In the genomic region with DNA sequence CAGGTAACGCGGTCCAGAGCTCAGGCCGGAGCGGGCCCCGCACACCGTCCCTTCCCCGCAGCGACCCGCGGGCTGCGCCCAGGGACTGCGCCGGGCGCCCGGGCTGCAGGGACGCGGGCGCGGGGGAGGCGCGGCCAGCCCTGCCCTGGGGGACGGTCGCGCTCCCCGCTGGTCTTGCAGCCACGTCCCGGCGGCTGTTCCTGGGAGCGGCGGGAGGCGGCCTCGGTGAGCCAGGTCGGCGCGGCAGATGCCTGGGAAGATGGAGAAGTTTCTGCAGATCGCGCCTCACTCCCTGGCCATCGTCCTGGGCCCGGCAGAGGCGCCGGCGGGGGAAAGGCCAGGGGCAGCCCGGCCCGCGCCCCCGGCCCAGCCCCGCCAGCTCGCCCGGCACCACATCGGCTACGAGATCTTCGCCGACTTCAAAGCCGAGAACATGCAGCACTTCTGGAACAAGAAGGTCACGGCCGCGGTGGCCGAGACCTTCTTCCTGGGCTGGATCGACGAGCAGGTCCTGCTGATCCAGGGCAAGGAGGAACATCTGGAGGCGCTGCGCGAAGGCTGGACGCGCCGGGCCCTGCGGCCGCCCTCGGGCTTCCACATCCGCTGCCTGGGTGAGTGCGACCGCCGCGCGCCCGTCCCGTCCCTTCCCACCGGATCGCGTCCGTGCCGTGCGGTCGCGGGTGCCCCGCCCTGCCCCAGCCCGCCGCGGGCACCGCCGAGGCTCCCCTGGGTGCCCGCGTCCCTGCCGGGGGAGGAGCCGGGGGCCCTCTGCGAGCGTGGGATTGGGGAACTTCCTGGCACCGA, we compare ENCODE assay signal across 8 cellular contexts.
A peak's percentile ranks its signal among the peaks of the same experiment; 100 is the strongest.
DNase-seq lines count a peak whose midpoint lies in the region; ATAC-seq and TF ChIP-seq lines count a peak whose summit lies in the region.

No MANE protein-coding gene starts in this region.

- H3K79me2 ChIP-seq in GM23248 (ENCODE audit: insufficient read depth) = no peaks in the 10 kb centered on the region

- H3K4me3 Mint-ChIP-seq in T-helper 2 cell treated with Interferon-gamma antibody and Interleukin-4, amounts not matched to agents 5 μg/mL and 100 μg/mL, for 36 hours = peak overlapping the region; percentile 18

- peaks cover 34% of the 10 kb centered on the region for H3K27me3 ChIP-seq in GM23248 (replicated peaks; ENCODE audit: insufficient read depth)

- H3F3A ChIP-seq in GM23248 (ENCODE audit: insufficient read depth) = no peaks in the 10 kb centered on the region

- H3K36me3 Mint-ChIP-seq in T-helper 2 cell treated with Interferon-gamma antibody and Interleukin-4, amounts not matched to agents 5 μg/mL and 100 μg/mL, for 36 hours (ENCODE audit: low read depth) = no peaks in the 10 kb centered on the region

- peak overlapping the region; percentile 40; the same call in 1 of the 2 replicates for H3K4me3 ChIP-seq in GM23248
- H3K4me3 ChIP-seq in foreskin fibroblast (ENCODE audit: low read depth in 1 of 2, low read length in 2 of 2) = no peak overlapping the region

- H3K9me3 ChIP-seq in GM23248 (ENCODE audit: low read depth) = no peaks in the 10 kb centered on the region

- no peaks in the 10 kb centered on the region for H4K20me1 ChIP-seq in GM23248 (ENCODE audit: insufficient read depth)

- H3K9ac ChIP-seq in GM23248 = no peak overlapping the region

- DNase-seq in GM23248 = peak; percentile 34
- DNase-seq in T-helper 2 cell treated with Interferon-gamma antibody and Interleukin-4, amounts not matched to agents 5 μg/mL and 100 μg/mL, for 36 hours (ENCODE audit: low spot score) = peak; percentile 7
- peak; percentile 8 to 45 for DNase-seq in foreskin fibroblast
- no peak for DNase-seq in omental fat pad (ENCODE audit: low spot score)
- DNase-seq in NCI-H524 treated with DMSO at 0.1 percent for 48 hours (lab: John Stamatoyannopoulos, UW) = no peak
- DNase-seq in HUDEP-2 (lab: John Stamatoyannopoulos, UW; ENCODE audit: unreplicated experiment in 76 of 76) = no peak

- no peaks in the 10 kb centered on the region for H3K4me1 ChIP-seq in GM23248 (ENCODE audit: insufficient read depth)

- no peak overlapping the region for H3K4me2 ChIP-seq in GM23248 (ENCODE audit: unreplicated experiment)

- peaks cover 69% of the 10 kb centered on the region for H3K27me3 Mint-ChIP-seq in T-helper 2 cell treated with Interferon-gamma antibody and Interleukin-4, amounts not matched to agents 5 μg/mL and 100 μg/mL, for 36 hours (ENCODE audit: low read depth)

- peaks cover 4% of the 10 kb centered on the region for H3K4me1 Mint-ChIP-seq in T-helper 2 cell treated with Interferon-gamma antibody and Interleukin-4, amounts not matched to agents 5 μg/mL and 100 μg/mL, for 36 hours (ENCODE audit: low read depth)

- H3K9me2 ChIP-seq in GM23248 (ENCODE audit: insufficient read depth) = no peaks in the 10 kb centered on the region

- ATAC-seq in omental fat pad (ENCODE audit: low FRiP score) (peak; percentile 24), GM21381 (IDR thresholded peaks at IDR 0.05; ENCODE audit: unreplicated experiment) (no peak), HG03280 (IDR thresholded peaks at IDR 0.05; ENCODE audit: unreplicated experiment) (no peak)

- H3K9me3 Mint-ChIP-seq in T-helper 2 cell treated with Interferon-gamma antibody and Interleukin-4, amounts not matched to agents 5 μg/mL and 100 μg/mL, for 36 hours = peaks cover 12% of the 10 kb centered on the region

- 2% methylated on average over 39 to 80 of the region's 98 CpGs for WGBS in GM23248 (ENCODE audit: low coverage in 1 of 2, low lambda C conversion rate in 2 of 2, missing lambda C conversion rate in 2 of 2), 2 experiments

- no peaks in the 10 kb centered on the region for H3K36me3 ChIP-seq in GM23248 (ENCODE audit: low read depth)

- in situ Hi-C loops in GM23248 (cut with MboI) = no loop called here

- no peak overlapping the region for H3K27ac Mint-ChIP-seq in T-helper 2 cell treated with Interferon-gamma antibody and Interleukin-4, amounts not matched to agents 5 μg/mL and 100 μg/mL, for 36 hours

- no peak overlapping the region for H3K27ac ChIP-seq in GM23248

- TF ChIP-seq CTCF in foreskin fibroblast (IDR thresholded peaks at IDR 0.05; ENCODE audit: low read depth, low read length) (no peak), omental fat pad (IDR thresholded peaks at IDR 0.05) (no peak)

- no peak overlapping the region for H2AFZ ChIP-seq in GM23248

Comparison
In these comparisons a context has a peak if more than half of its experiments do, and no peak if none do; other contexts are left out.
1. DNase-seq: peak in GM23248 (single experiment), T-helper 2 cell treated with Interferon-gamma antibody and Interleukin-4, amounts not matched to agents 5 μg/mL and 100 μg/mL, for 36 hours (single experiment) and foreskin fibroblast (2 of 2); none in omental fat pad (single experiment), NCI-H524 treated with DMSO at 0.1 percent for 48 hours (single experiment) and HUDEP-2 (0 of 76).